ENCODE assay signal across 20 cellular contexts in genomic region chr12:120500577-120500976, GRCh38. TPM values are rescaled to one million over a fixed set of nuclear protein-coding genes. Genes with fewer than 3 reads are reported as not detected.
DNase-seq lines count a peak whose midpoint lies in the region; ATAC-seq and TF ChIP-seq lines count a peak whose summit lies in the region.
"Had no signal": no experiment of that assay in that cellular context is flagged by ENCODE, and none has a peak within 500 bp of the region (broad histone marks: within the 10 kb centered on the region; RNA-seq: fewer than 3 reads in every experiment).

No MANE protein-coding gene starts in this region.

- peak overlapping the region in 7 of 9 donors; percentile 4 to 80 (median 39) for H3K27ac Mint-ChIP-seq in naive thymus-derived CD4-positive, alpha-beta T cell

- ATAC-seq in naive thymus-derived CD4-positive, alpha-beta T cell = no peak
- ATAC-seq in HG02678 (IDR thresholded peaks at IDR 0.05; ENCODE audit: unreplicated experiment) (no peak), HG03520 (IDR thresholded peaks at IDR 0.05; ENCODE audit: unreplicated experiment) (no peak)
- ATAC-seq: activated T-cell treated with anti-CD3 and anti-CD28 coated beads, Interleukin-2, amount 50 U/mL, for 4 hours; left colon; mucosa of descending colon had no signal

- TF ChIP-seq CTCF in AG10803 (conservative IDR thresholded peaks at IDR 0.05; ENCODE audit: low read length) = no peak
- no peak for TF ChIP-seq CTCF in suprapubic skin (IDR thresholded peaks at IDR 0.05)

- peaks cover 0 to 30% (median 11%) of the 10 kb centered on the region in 5 donors for H3K36me3 Mint-ChIP-seq in naive thymus-derived CD4-positive, alpha-beta T cell

- H3K9me3 ChIP-seq in naive thymus-derived CD4-positive, alpha-beta T cell (ENCODE audit: control insufficient read depth in 2 of 3, low read length in 3 of 3) = no peaks in the 10 kb centered on the region
- H3K9me3 ChIP-seq in SJCRH30 (replicated peaks) = no peaks in the 10 kb centered on the region
- no peaks in the 10 kb centered on the region for H3K9me3 ChIP-seq in suprapubic skin
- H3K9me3 ChIP-seq: colonic mucosa, mucosa of descending colon had no signal

- peaks cover 13 to 40% (median 27%) of the 10 kb centered on the region in 7 donors for H3K4me1 Mint-ChIP-seq in naive thymus-derived CD4-positive, alpha-beta T cell

- no peak for TF ChIP-seq POLR2A in suprapubic skin (IDR thresholded peaks at IDR 0.05)

- peaks cover 4% of the 10 kb centered on the region in 2 donors for H3K4me1 ChIP-seq in naive thymus-derived CD4-positive, alpha-beta T cell (ENCODE audit: control insufficient read depth in 2 of 2, insufficient read depth in 2 of 2, low read length in 2 of 2)
- H3K4me1 ChIP-seq in SJCRH30 (peaks cover 9% of the 10 kb centered on the region), suprapubic skin (peaks cover 17% of the 10 kb centered on the region)
- H3K4me1 ChIP-seq: colonic mucosa had no signal

- no peaks in the 10 kb centered on the region for H3K27me3 ChIP-seq in naive thymus-derived CD4-positive, alpha-beta T cell (ENCODE audit: control insufficient read depth in 2 of 2, insufficient read depth in 2 of 2, low read length in 2 of 2)
- H3K27me3 ChIP-seq in SJCRH30 = no peaks in the 10 kb centered on the region
- no peaks in the 10 kb centered on the region for H3K27me3 ChIP-seq in suprapubic skin
- H3K27me3 ChIP-seq: colonic mucosa had no signal

- intact Hi-C loops in naive thymus-derived CD4-positive, alpha-beta T cell (cut with micrococcal nuclease) = no loop called here

- TF ChIP-seq EP300 in suprapubic skin (IDR thresholded peaks at IDR 0.05) = no peak

- H3K9me3 Mint-ChIP-seq in naive thymus-derived CD4-positive, alpha-beta T cell = peaks cover 0 to 4% (median 0%) of the 10 kb centered on the region in 11 donors
- H3K9me3 Mint-ChIP-seq: activated T-cell treated with anti-CD3 and anti-CD28 coated beads, Interleukin-2, amount 50 U/mL, for 4 hours had no signal

- CTCF ChIA-PET in naive thymus-derived CD4-positive, alpha-beta T cell (lab: Charles Lee) = interaction anchor here (1.6 kb wide), 1 partner anchor 31 kb away, joined by 5 read pairs; the partner anchor contains the start of gene SRSF9

- H3K27ac ChIP-seq in cingulate gyrus (ENCODE audit: low read depth, low read length) (peak overlapping the region; percentile 51), SJCRH30 (no peak overlapping the region), suprapubic skin (no peak overlapping the region)
- H3K27ac ChIP-seq in naive thymus-derived CD4-positive, alpha-beta T cell (ENCODE audit: low read depth, low read length) = no peak overlapping the region
- H3K27ac ChIP-seq: colonic mucosa had no signal

- DNase-seq in AG10803 (ENCODE audit: low read depth) (peak; percentile 30), SJCRH30 (no peak), suprapubic skin (ENCODE audit: low spot score in 2 of 2) (no peak)
- DNase-seq in Jurkat, Clone E6-1 (ENCODE audit: low read depth, low spot score) = peak; percentile 28
- peak in 1 of 9 donors; percentile 13 for DNase-seq in naive thymus-derived CD4-positive, alpha-beta T cell
- DNase-seq: activated CD4-positive, alpha-beta T cell treated with anti-CD3 and anti-CD28 coated beads for 48 hours; activated T-cell treated with anti-CD3 and anti-CD28 coated beads, Interleukin-2, amount 50 U/mL, for 4 hours; colonic mucosa; DMS153; hypothalamus; left colon; mucosa of descending colon; NCI-H146; NCI-H446; SHP77 treated with DMSO at 0.1 percent for 48 hours; stimulated activated CD4-positive, alpha-beta T cell treated with anti-CD3 and anti-CD28 coated beads, Interleukin-12 subunit alpha, Interleukin-12 subunit beta, amount 100 ng/mL, for 4 hours; T-helper 9 cell had no signal

- H3K4me3 Mint-ChIP-seq in naive thymus-derived CD4-positive, alpha-beta T cell = peak overlapping the region in 1 of 10 donors; percentile 27
- H3K4me3 Mint-ChIP-seq: activated T-cell treated with anti-CD3 and anti-CD28 coated beads, Interleukin-2, amount 50 U/mL, for 4 hours had no signal

- POLR2A ChIA-PET in naive thymus-derived CD4-positive, alpha-beta T cell (lab: Charles Lee) = no interaction called here

- 65% methylated on average over 1 of the region's 1 CpG for WGBS in suprapubic skin

- peaks cover 0 to 43% (median 5%) of the 10 kb centered on the region in 3 experiments for H3K36me3 ChIP-seq in naive thymus-derived CD4-positive, alpha-beta T cell (ENCODE audit: control insufficient read depth in 2 of 3, insufficient read depth in 3 of 3, low read length in 3 of 3)
- H3K36me3 ChIP-seq in SJCRH30 (peaks cover 36% of the 10 kb centered on the region), suprapubic skin (peaks cover 41% of the 10 kb centered on the region)
- H3K36me3 ChIP-seq: colonic mucosa had no signal

- no peaks in the 10 kb centered on the region for H3K27me3 Mint-ChIP-seq in naive thymus-derived CD4-positive, alpha-beta T cell

- H3K4me3 ChIP-seq in AG10803 (ENCODE audit: low read length) = no peak overlapping the region
- no peak overlapping the region for H3K4me3 ChIP-seq in Jurkat, Clone E6-1 (ENCODE audit: low read length)
- no peak overlapping the region for H3K4me3 ChIP-seq in naive thymus-derived CD4-positive, alpha-beta T cell (ENCODE audit: low read length)
- H3K4me3 ChIP-seq in SJCRH30 = no peak overlapping the region
- no peak overlapping the region for H3K4me3 ChIP-seq in suprapubic skin
- H3K4me3 ChIP-seq: colonic mucosa, mucosa of descending colon had no signal

RNA-seq across cellular contexts. Expression of gene DYNLL1, which starts 4.7 kb away (rescaled TPM):
- 565 TPM for polyA plus RNA-seq in Jurkat, Clone E6-1 (2012; ENCODE audit: insufficient read depth, insufficient read length)
- total RNA-seq in naive thymus-derived CD4-positive, alpha-beta T cell = 100 to 1,000 TPM in 1 of 5 experiments, 10 to 100 TPM in 4; 35.0 to 301 (median 72.7) TPM
- 100 to 1,000 TPM; 197 to 243 TPM for polyA plus RNA-seq in naive thymus-derived CD4-positive, alpha-beta T cell
- 446 and 452 TPM in 2 replicates for total RNA-seq in SJCRH30 (2014; rRNA removed; shearing (Covaris generic))
- 100 to 1,000 TPM; 167 to 493 (median 469) TPM for total RNA-seq in suprapubic skin

RNA-seq across cellular contexts. Expression of gene COQ5, which starts 28.4 kb away (rescaled TPM):
- 56.8 TPM for polyA plus RNA-seq in Jurkat, Clone E6-1 (2012; ENCODE audit: insufficient read depth, insufficient read length)
- 10 to 100 TPM; 11.3 to 26.1 (median 23.5) TPM for total RNA-seq in naive thymus-derived CD4-positive, alpha-beta T cell
- polyA plus RNA-seq in naive thymus-derived CD4-positive, alpha-beta T cell = 10 to 100 TPM; 36.7 to 49.0 TPM
- 30.3 and 34.2 TPM in 2 replicates for total RNA-seq in SJCRH30 (2014; rRNA removed; shearing (Covaris generic))
- 10 to 100 TPM; 14.9 to 18.7 (median 18.0) TPM for total RNA-seq in suprapubic skin

RNA-seq across cellular contexts. Expression of gene SRSF9, which starts 31.0 kb away (rescaled TPM):
- 333 TPM for polyA plus RNA-seq in Jurkat, Clone E6-1 (2012; ENCODE audit: insufficient read depth, insufficient read length)
- 100 to 1,000 TPM; 136 to 191 (median 145) TPM for total RNA-seq in naive thymus-derived CD4-positive, alpha-beta T cell
- polyA plus RNA-seq in naive thymus-derived CD4-positive, alpha-beta T cell = 100 to 1,000 TPM; 148 to 152 TPM
- total RNA-seq in SJCRH30 (2014; rRNA removed; shearing (Covaris generic)) = 120 and 136 TPM in 2 replicates
- total RNA-seq in suprapubic skin = 10 to 100 TPM; 51.5 to 98.5 (median 73.0) TPM

RNA-seq across cellular contexts. Expression of gene RNF10, which starts 33.6 kb away (rescaled TPM):
- polyA plus RNA-seq in Jurkat, Clone E6-1 (2012; ENCODE audit: insufficient read depth, insufficient read length) = 185 TPM
- 100 to 1,000 TPM; 171 to 361 (median 205) TPM for total RNA-seq in naive thymus-derived CD4-positive, alpha-beta T cell
- polyA plus RNA-seq in naive thymus-derived CD4-positive, alpha-beta T cell = 100 to 1,000 TPM in 1 of 2 donors, 10 to 100 TPM in 1; 95.1 to 155 TPM
- total RNA-seq in SJCRH30 (2014; rRNA removed; shearing (Covaris generic)) = 43.9 and 48.5 TPM in 2 replicates
- total RNA-seq in suprapubic skin = 100 to 1,000 TPM in 3 of 4 donors, 10 to 100 TPM in 1; 98.2 to 206 (median 163) TPM

RNA-seq across cellular contexts. Expression of gene GATC, which starts 54.3 kb away (rescaled TPM):
- polyA plus RNA-seq in Jurkat, Clone E6-1 (2012; ENCODE audit: insufficient read depth, insufficient read length) = 30.8 TPM
- 10 to 100 TPM; 21.8 to 30.6 (median 26.9) TPM for total RNA-seq in naive thymus-derived CD4-positive, alpha-beta T cell
- 10 to 100 TPM; 14.4 to 19.7 TPM for polyA plus RNA-seq in naive thymus-derived CD4-positive, alpha-beta T cell
- total RNA-seq in SJCRH30 (2014; rRNA removed; shearing (Covaris generic)) = 29.8 and 31.4 TPM in 2 replicates
- total RNA-seq in suprapubic skin = 10 to 100 TPM; 17.5 to 27.8 (median 21.0) TPM

Comparison
In these comparisons a context has a peak if more than half of its experiments do, and no peak if none do; other contexts are left out.
1. DNase-seq: peak in AG10803 (single experiment) and Jurkat, Clone E6-1 (single experiment); none in SJCRH30 (0 of 2) and suprapubic skin (0 of 2).